ENCODE assay signal across 26 cellular contexts in genomic region chr16:89123831-89124100, GRCh38. TPM values are rescaled to one million over a fixed set of nuclear protein-coding genes. Genes with fewer than 3 reads are reported as not detected.
A peak's percentile ranks its signal among the peaks of the same experiment; 100 is the strongest.
DNase-seq lines count a peak whose midpoint lies in the region; TF ChIP-seq lines count a peak whose summit lies in the region.
"Had no signal": no experiment of that assay in that cellular context is flagged by ENCODE, and none has a peak within 500 bp of the region (broad histone marks: within the 10 kb centered on the region; RNA-seq: fewer than 3 reads in every experiment).

No MANE protein-coding gene starts in this region.

- POLR2A ChIA-PET in GM10248 (lab: Yijun Ruan, JAX), result no interaction called here

- H2BK12ac ChIP-seq in neuronal stem cell (ENCODE audit: low read length), result no peak overlapping the region

- no peak overlapping the region for H4K8ac ChIP-seq in neuronal stem cell (ENCODE audit: low read depth, low read length)

- peak overlapping the region in 1 of 2 donors; percentile 28 for H3K4me3 ChIP-seq in neuronal stem cell (ENCODE audit: low read length in 2 of 2)
- no peak overlapping the region for H3K4me3 ChIP-seq in esophagus squamous epithelium
- H3K4me3 ChIP-seq: cardiac muscle cell, HAP-1 had no signal

- H2BK120ac ChIP-seq in neuronal stem cell (ENCODE audit: low read depth, low read length), result no peak overlapping the region

- H2AFZ ChIP-seq in neuronal stem cell (ENCODE audit: low read length), result no peak overlapping the region

- no peak overlapping the region for H3K4me2 ChIP-seq in neuronal stem cell (ENCODE audit: insufficient read depth, low read length, poor library complexity, severe bottlenecking)

- no peak overlapping the region for H3K4me3 Mint-ChIP-seq in activated T-cell treated with anti-CD3 and anti-CD28 coated beads, Interleukin-2, amount 50 U/mL, for 24 hours
- H3K4me3 Mint-ChIP-seq in IgD-negative memory B cell (peak overlapping the region in 2 of 4 donors; percentile 32 to 34), chondrocyte (ENCODE audit: unreplicated experiment) (no peak overlapping the region)

- peak overlapping the region; percentile 47 for H3K27ac Mint-ChIP-seq in activated T-cell treated with anti-CD3 and anti-CD28 coated beads, Interleukin-2, amount 50 U/mL, for 24 hours
- H3K27ac Mint-ChIP-seq in IgD-negative memory B cell (peak overlapping the region in 2 of 3 donors; percentile 42 to 57), chondrocyte (ENCODE audit: unreplicated experiment) (no peak overlapping the region)

- no peak for TF ChIP-seq POLR2A in esophagus squamous epithelium (IDR thresholded peaks at IDR 0.05)

- H3K4ac ChIP-seq in neuronal stem cell (ENCODE audit: low read length), result no peak overlapping the region

- H3K9ac ChIP-seq in neuronal stem cell (ENCODE audit: low read depth, low read length, poor library complexity), result peak overlapping the region; percentile 15

- peaks cover 75% of the 10 kb centered on the region for H3K36me3 Mint-ChIP-seq in activated T-cell treated with anti-CD3 and anti-CD28 coated beads, Interleukin-2, amount 50 U/mL, for 24 hours (ENCODE audit: low read depth)
- peaks cover 6% of the 10 kb centered on the region for H3K36me3 Mint-ChIP-seq in IgD-negative memory B cell
- H3K36me3 Mint-ChIP-seq in chondrocyte (ENCODE audit: low read depth), result peaks cover 22% of the 10 kb centered on the region

- H2BK5ac ChIP-seq in neuronal stem cell (ENCODE audit: low read length), result no peak overlapping the region

- no CpG with 5 or more reads among the region's 12 CpGs for WGBS in neuronal stem cell (ENCODE audit: extremely low coverage in 2 of 2, insufficient read length in 2 of 2, insufficient replicate concordance in 1 of 2), 2 donors
- 95 to 96% methylated on average over 7 to 12 of the region's 12 CpGs for WGBS in esophagus squamous epithelium, 2 donors

- TF ChIP-seq CTCF in chondrocyte (IDR thresholded peaks at IDR 0.05) (no peak), GM10248 (IDR thresholded peaks at IDR 0.05; ENCODE audit: control extremely low read depth, extremely low read depth, low read depth, missing control alignments) (no peak), esophagus squamous epithelium (IDR thresholded peaks at IDR 0.05) (no peak)

- no peaks in the 10 kb centered on the region for H3K27me3 Mint-ChIP-seq in activated T-cell treated with anti-CD3 and anti-CD28 coated beads, Interleukin-2, amount 50 U/mL, for 24 hours
- no peaks in the 10 kb centered on the region for H3K27me3 Mint-ChIP-seq in IgD-negative memory B cell
- H3K27me3 Mint-ChIP-seq in chondrocyte (ENCODE audit: low read depth), result no peaks in the 10 kb centered on the region

- H3K4me1 ChIP-seq in neuronal stem cell (ENCODE audit: control insufficient read depth in 2 of 2, insufficient read depth in 1 of 2, low read depth in 1 of 2, low read length in 2 of 2) (no peaks in the 10 kb centered on the region), esophagus squamous epithelium (peaks cover 0 to 19% (median 0%) of the 10 kb centered on the region in 3 donors)
- H3K4me1 ChIP-seq: Caco-2, HAP-1 had no signal

- no peak overlapping the region for H3K14ac ChIP-seq in neuronal stem cell (ENCODE audit: low read length)

- CTCF ChIA-PET in GM10248 (lab: Yijun Ruan, JAX), result interaction anchor here (1.3 kb wide), 1 partner anchor 43 kb away, joined by 3 read pairs; no protein-coding TSS in a partner anchor

- H3K9me3 Mint-ChIP-seq in activated T-cell treated with anti-CD3 and anti-CD28 coated beads, Interleukin-2, amount 50 U/mL, for 24 hours, result no peaks in the 10 kb centered on the region
- H3K9me3 Mint-ChIP-seq in IgD-negative memory B cell, result peaks cover 0 to 3% (median 2%) of the 10 kb centered on the region in 3 donors
- H3K9me3 Mint-ChIP-seq in chondrocyte (ENCODE audit: low read depth), result peaks cover 9% of the 10 kb centered on the region

- peaks cover 0 to 11% of the 10 kb centered on the region in 2 donors for H3K9me3 ChIP-seq in neuronal stem cell (replicated peaks in 1 of 2; ENCODE audit: control insufficient read depth in 2 of 2, insufficient read depth in 1 of 2, low read depth in 1 of 2, low read length in 2 of 2)
- no peaks in the 10 kb centered on the region for H3K9me3 ChIP-seq in esophagus squamous epithelium
- H3K9me3 ChIP-seq: Caco-2, HAP-1 had no signal

- intact Hi-C loops in esophagus squamous epithelium (cut with DNase I), result no loop called here

- H4K91ac ChIP-seq in neuronal stem cell (ENCODE audit: low read depth, low read length, poor library complexity), result peak overlapping the region; percentile 17

- peak overlapping the region; percentile 16 for H3K18ac ChIP-seq in neuronal stem cell (ENCODE audit: low read length)

- no peak for DNase-seq in activated T-cell treated with anti-CD3 and anti-CD28 coated beads, Interleukin-2, amount 50 U/mL, for 24 hours
- DNase-seq in activated T-cell treated with anti-CD3 and anti-CD28 coated beads for 4 hours, result no peak
- DNase-seq in chondrocyte (ENCODE audit: low spot score), result peak; percentile 88
- no peak for DNase-seq in neuronal stem cell (ENCODE audit: low spot score)
- DNase-seq in GM10248 (ENCODE audit: extremely low spot score), result no peak
- DNase-seq in esophagus squamous epithelium (lab: John Stamatoyannopoulos, UW), result no peak
- DNase-seq in occipital lobe (lab: John Stamatoyannopoulos, UW), result no peak
- DNase-seq: activated CD4-positive, alpha-beta T cell treated with anti-CD3 and anti-CD28 coated beads, Interleukin-2, amount 50 U/mL, for 4 hours; AML-193; Caco-2; DMS79; NCI-H1105 treated with DMSO at 0.1 percent for 48 hours; NCI-H2029; NCI-H226; NCI-H748 treated with DMSO at 0.1 percent for 48 hours; small intestine; stimulated activated CD4-positive, alpha-beta T cell treated with anti-CD3 and anti-CD28 coated beads, Interleukin-2, amount 100 ng/mL, for 24 hours; substantia nigra; T1000 had no signal

- H3K23ac ChIP-seq in neuronal stem cell (ENCODE audit: low read depth, low read length, poor library complexity), result no peak overlapping the region

- H3K4me1 Mint-ChIP-seq in activated T-cell treated with anti-CD3 and anti-CD28 coated beads, Interleukin-2, amount 50 U/mL, for 24 hours (ENCODE audit: low read depth), result peaks cover 38% of the 10 kb centered on the region
- H3K4me1 Mint-ChIP-seq in IgD-negative memory B cell, result peaks cover 12 to 28% (median 20%) of the 10 kb centered on the region in 3 donors
- H3K4me1 Mint-ChIP-seq in chondrocyte (ENCODE audit: low read depth), result no peaks in the 10 kb centered on the region

- no peak overlapping the region for H2BK15ac ChIP-seq in neuronal stem cell (ENCODE audit: low read length)

- peaks cover 30 to 48% of the 10 kb centered on the region in 2 donors for H3K36me3 ChIP-seq in neuronal stem cell (replicated peaks in 1 of 2; ENCODE audit: control insufficient read depth in 2 of 2, insufficient read depth in 2 of 2, low read length in 2 of 2)
- peaks cover 10 to 77% (median 14%) of the 10 kb centered on the region in 3 donors for H3K36me3 ChIP-seq in esophagus squamous epithelium

- no peaks in the 10 kb centered on the region for H3K27me3 ChIP-seq in neuronal stem cell (ENCODE audit: control insufficient read depth in 3 of 3, insufficient read depth in 3 of 3, low read depth in 1 of 3, low read length in 3 of 3)
- H3K27me3 ChIP-seq in esophagus squamous epithelium, result no peaks in the 10 kb centered on the region
- H3K27me3 ChIP-seq: cardiac muscle cell had no signal

- H2AK5ac ChIP-seq in neuronal stem cell (ENCODE audit: low read depth, low read length), result no peak overlapping the region

- no peak overlapping the region for H3K27ac ChIP-seq in neuronal stem cell (replicated peaks; ENCODE audit: low read length)
- no peak overlapping the region for H3K27ac ChIP-seq in esophagus squamous epithelium
- H3K27ac ChIP-seq: cardiac muscle cell had no signal

- H3K79me1 ChIP-seq in neuronal stem cell (ENCODE audit: low read depth, low read length), result peaks cover 6% of the 10 kb centered on the region

RNA-seq across cellular contexts. Expression of gene ACSF3, which starts 30.1 kb away (rescaled TPM):
- polyA plus RNA-seq in IgD-negative memory B cell, result 53.9 TPM
- total RNA-seq in chondrocyte, result 19.5 to 24.4 TPM (median 20.8 TPM) in 3 replicates
- polyA plus RNA-seq in neuronal stem cell (2013, experiment 1 of 2), result 8.9 TPM
- 9.7 TPM for polyA plus RNA-seq in neuronal stem cell (2013, experiment 2 of 2)
- 10 to 100 TPM; 15.1 to 21.1 (median 17.4) TPM for total RNA-seq in esophagus squamous epithelium
- total RNA-seq in occipital lobe, result 16.2 TPM

RNA-seq across cellular contexts. Expression of gene CDH15, which starts 47.8 kb away (rescaled TPM):
- polyA plus RNA-seq in IgD-negative memory B cell, result not detected
- total RNA-seq in chondrocyte (0.20 to 0.23 TPM in 2 of 3 replicates, not detected in the other), esophagus squamous epithelium (not detected), occipital lobe (0.16 TPM)
- polyA plus RNA-seq in neuronal stem cell (2013, experiment 1 of 2), result 0.03 TPM
- polyA plus RNA-seq in neuronal stem cell (2013, experiment 2 of 2), result 0.03 TPM
- total RNA-seq: A172, Caco-2, renal cortical epithelial cell had no signal
- polyA plus RNA-seq: keratinocyte, mammary epithelial cell had no signal
